ENCODE assay signal across 13 cellular contexts in the genomic region with DNA sequence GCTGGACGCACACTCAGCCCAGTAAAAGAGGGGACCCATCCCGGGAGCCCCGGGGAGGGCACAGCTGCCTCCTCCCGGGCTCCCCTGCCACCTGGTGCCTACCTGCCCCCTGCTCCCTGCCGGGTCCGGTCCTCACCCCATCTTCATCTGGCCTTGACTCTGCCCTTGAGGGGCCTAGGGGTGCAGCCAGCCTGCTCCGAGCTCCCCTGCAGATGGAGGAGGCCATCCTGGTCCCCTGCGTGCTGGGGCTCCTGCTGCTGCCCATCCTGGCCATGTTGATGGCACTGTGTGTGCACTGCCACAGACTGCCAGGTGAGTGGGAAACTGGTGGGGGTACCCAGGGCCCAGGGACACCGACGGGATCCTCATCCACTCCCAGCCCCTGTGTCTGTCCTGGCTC. TPM values are rescaled to one million over a fixed set of nuclear protein-coding genes. Genes with fewer than 3 reads are reported as not detected.
DNase-seq lines count a peak whose midpoint lies in the region; ATAC-seq and TF ChIP-seq lines count a peak whose summit lies in the region.
"Had no signal": no experiment of that assay in that cellular context is flagged by ENCODE, and none has a peak within 500 bp of the region (broad histone marks: within the 10 kb centered on the region; RNA-seq: fewer than 3 reads in every experiment).

No MANE protein-coding gene starts in this region.

- CTCF ChIA-PET in Calu3 (lab: Charles Lee): no interaction called here

- H3K4me3 ChIP-seq in neutrophil (ENCODE audit: low read depth in 1 of 2, low read length in 1 of 2): peak overlapping the region; percentile 47 to 62
- H3K4me3 ChIP-seq: neural progenitor cell had no signal

- peaks cover 17 to 31% (median 24%) of the 10 kb centered on the region in 7 donors for H3K9me3 Mint-ChIP-seq in CD14-positive monocyte
- H3K9me3 Mint-ChIP-seq in activated naive CD8-positive, alpha-beta T cell (ENCODE audit: low read depth): no peaks in the 10 kb centered on the region
- peaks cover 6% of the 10 kb centered on the region for H3K9me3 Mint-ChIP-seq in Calu3 (ENCODE audit: low read depth, unreplicated experiment)
- H3K9me3 Mint-ChIP-seq: neural progenitor cell had no signal

- H3K4me3 Mint-ChIP-seq in CD14-positive monocyte (peak overlapping the region; percentile 64 to 75), Calu3 (ENCODE audit: low read depth, unreplicated experiment) (no peak overlapping the region)
- H3K4me3 Mint-ChIP-seq in activated naive CD8-positive, alpha-beta T cell: peak overlapping the region; percentile 89
- H3K4me3 Mint-ChIP-seq: neural progenitor cell had no signal

- H3K4me1 Mint-ChIP-seq in CD14-positive monocyte: peaks cover 21% of the 10 kb centered on the region
- H3K4me1 Mint-ChIP-seq in activated naive CD8-positive, alpha-beta T cell (ENCODE audit: low read depth): peaks cover 40% of the 10 kb centered on the region
- H3K4me1 Mint-ChIP-seq in Calu3 (ENCODE audit: low read depth, unreplicated experiment): no peaks in the 10 kb centered on the region
- H3K4me1 Mint-ChIP-seq: neural progenitor cell had no signal

- no peak for DNase-seq in CD14-positive monocyte (ENCODE audit: low spot score)
- DNase-seq in NCI-H1105 treated with DMSO at 0.1 percent for 48 hours (lab: John Stamatoyannopoulos, UW): no peak
- no peak for DNase-seq in Calu3
- DNase-seq: COR-L47, NCI-H1048, NCI-H774, SK-N-SH had no signal

- no peaks in the 10 kb centered on the region for H3K27me3 ChIP-seq in neutrophil
- H3K27me3 ChIP-seq: neural progenitor cell had no signal

- ATAC-seq in GM21423 (IDR thresholded peaks at IDR 0.05; ENCODE audit: unreplicated experiment): no peak
- ATAC-seq in GM18498 (IDR thresholded peaks at IDR 0.05; ENCODE audit: unreplicated experiment): no peak

- H3K36me3 Mint-ChIP-seq in CD14-positive monocyte: peaks cover 79 to 93% of the 10 kb centered on the region in 2 donors
- peaks cover 27% of the 10 kb centered on the region for H3K36me3 Mint-ChIP-seq in activated naive CD8-positive, alpha-beta T cell
- H3K36me3 Mint-ChIP-seq in Calu3 (ENCODE audit: insufficient read depth, unreplicated experiment): peaks cover 18% of the 10 kb centered on the region

- H3K27ac ChIP-seq in KOPT-K1 (ENCODE audit: low read depth, low read length, poor library complexity, severe bottlenecking) (peak overlapping the region; percentile 100), neutrophil (no peak overlapping the region)
- H3K27ac ChIP-seq: neural progenitor cell had no signal

- H3K27me3 Mint-ChIP-seq in CD14-positive monocyte (ENCODE audit: low read depth in 3 of 3): peaks cover 9 to 23% (median 21%) of the 10 kb centered on the region in 3 donors
- no peaks in the 10 kb centered on the region for H3K27me3 Mint-ChIP-seq in activated naive CD8-positive, alpha-beta T cell
- H3K27me3 Mint-ChIP-seq in Calu3 (ENCODE audit: unreplicated experiment): no peaks in the 10 kb centered on the region

- H3K36me3 ChIP-seq in KOPT-K1 (ENCODE audit: insufficient read depth, low read length) (peaks cover 84% of the 10 kb centered on the region), neutrophil (peaks cover 10% of the 10 kb centered on the region)
- H3K36me3 ChIP-seq: neural progenitor cell had no signal

- no TSS peak for BruUV-seq in Calu3 (replicated peaks; lab: Mats Ljungman, UMichigan)

- TF ChIP-seq CTCF in CD14-positive monocyte (IDR thresholded peaks at IDR 0.05): no peak
- no peak for TF ChIP-seq CTCF in neutrophil (IDR thresholded peaks at IDR 0.05)
- no peak for TF ChIP-seq CTCF in Calu3 (IDR thresholded peaks at IDR 0.05; ENCODE audit: unreplicated experiment)

- H3K27ac Mint-ChIP-seq in CD14-positive monocyte: peak overlapping the region in 1 of 7 donors; percentile 37
- H3K27ac Mint-ChIP-seq in activated naive CD8-positive, alpha-beta T cell: peak overlapping the region; percentile 98
- H3K27ac Mint-ChIP-seq in Calu3 (ENCODE audit: unreplicated experiment): no peak overlapping the region
- H3K27ac Mint-ChIP-seq: neural progenitor cell had no signal

- intact Hi-C loops in CD14-positive monocyte (cut with micrococcal nuclease): no loop called here
- intact Hi-C loops in Calu3 (cut with micrococcal nuclease; ENCODE audit: unreplicated experiment): no loop called here

- H3K4me1 ChIP-seq in neutrophil (ENCODE audit: control insufficient read depth in 1 of 2, insufficient read depth in 1 of 2, low read depth in 1 of 2, low read length in 1 of 2): peaks cover 15 to 19% of the 10 kb centered on the region in 2 experiments
- H3K4me1 ChIP-seq: neural progenitor cell had no signal

- H3K9me3 ChIP-seq in KOPT-K1 (ENCODE audit: insufficient read depth, low read length, poor library complexity, severe bottlenecking) (peaks cover 9% of the 10 kb centered on the region), neutrophil (no peaks in the 10 kb centered on the region)
- H3K9me3 ChIP-seq: SK-N-SH had no signal

RNA-seq across cellular contexts. Expression of gene LAT, which starts 0.4 kb away (rescaled TPM):
- 1 to 10 TPM; 1.5 to 1.9 TPM for polyA plus RNA-seq in CD14-positive monocyte
- 9.7 and 11.3 TPM in 2 replicates for total RNA-seq in Calu3 (2022)

RNA-seq across cellular contexts. Expression of gene SPNS1, which starts 10.6 kb away (rescaled TPM):
- polyA plus RNA-seq in CD14-positive monocyte: 100 to 1,000 TPM in 1 of 2 donors, 10 to 100 TPM in 1; 97.2 to 104 TPM
- total RNA-seq in Calu3 (2022): 44.8 and 50.0 TPM in 2 replicates

RNA-seq across cellular contexts. Expression of gene NFATC2IP, which starts 34.5 kb away (rescaled TPM):
- 10 to 100 TPM; 17.5 to 18.4 TPM for polyA plus RNA-seq in CD14-positive monocyte
- 91.0 and 92.3 TPM in 2 replicates for total RNA-seq in Calu3 (2022)

RNA-seq across cellular contexts. Expression of gene CD19, which starts 53.4 kb away (rescaled TPM):
- polyA plus RNA-seq in CD14-positive monocyte: under 1 TPM; 0.28 to 0.65 TPM
- total RNA-seq in Calu3 (2022): not detected in 2 replicates
- polyA plus RNA-seq: SK-N-SH had no signal
